8 cellular contexts compared by ENCODE assay signal in the genomic region with DNA sequence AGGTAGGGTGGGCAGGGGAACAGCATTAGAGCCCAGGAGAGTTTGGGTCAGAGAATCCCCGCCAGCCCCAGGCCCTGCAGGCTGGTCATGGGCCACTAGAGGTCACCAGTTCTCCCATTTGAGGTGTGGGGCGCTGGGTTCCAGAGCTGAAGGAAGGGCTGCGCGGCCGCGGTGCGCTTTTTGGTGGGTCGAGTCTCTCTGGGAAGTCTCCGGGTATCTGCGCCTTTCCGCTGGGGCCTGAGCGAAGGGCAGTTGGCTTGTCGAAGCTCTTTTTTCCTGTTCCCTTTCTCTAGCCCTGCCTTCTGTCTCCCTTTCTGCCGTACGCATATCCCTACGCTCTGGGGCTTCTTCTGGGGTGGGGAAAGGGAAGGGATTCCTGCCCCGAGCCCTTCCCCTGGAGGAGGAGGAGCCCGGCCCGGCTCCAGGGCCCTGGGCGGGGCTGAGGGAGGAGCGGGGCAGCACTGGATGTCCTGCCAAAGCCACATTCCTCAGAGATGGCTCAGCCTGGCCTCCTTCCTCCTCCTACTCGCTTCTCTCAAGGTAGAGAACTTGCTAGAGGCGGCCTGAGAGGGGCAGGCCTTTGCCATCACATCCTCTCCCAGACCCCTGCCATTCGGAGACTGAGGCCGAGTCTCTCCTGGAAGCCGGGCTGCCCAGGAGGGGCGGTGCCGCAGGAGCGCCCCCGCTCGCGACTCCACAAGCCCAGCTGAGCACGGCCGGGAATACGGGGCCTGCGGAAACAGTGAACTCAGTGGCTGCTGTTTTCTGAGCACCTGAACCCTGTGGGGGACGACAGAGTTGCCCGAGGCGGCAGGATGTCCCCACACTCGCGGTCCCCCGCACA. TPM values are rescaled to one million over a fixed set of nuclear protein-coding genes. Genes with fewer than 3 reads are reported as not detected.
DNase-seq lines count a peak whose midpoint lies in the region; ATAC-seq lines count a peak whose summit lies in the region.

No MANE protein-coding gene starts in this region.

- DNase-seq in GM03348 (ENCODE audit: low spot score) (peak; percentile 96), NCI-H510A (lab: John Stamatoyannopoulos, UW) (peak; percentile 89), cortex of kidney (lab: John Stamatoyannopoulos, UW) (peak; percentile 89), left lobe of liver (ENCODE audit: low spot score) (peak; percentile 96)
- DNase-seq in activated CD4-positive, alpha-beta T cell treated with anti-CD3 and anti-CD28 coated beads for 48 hours, result peak; percentile 93
- DNase-seq in stimulated activated CD4-positive, alpha-beta T cell treated with anti-CD3 and anti-CD28 coated beads, Interleukin-1b, Interleukin-23, amount 100 ng/mL, for 48 hours, result peak; percentile 87

- peak; percentile 28 for ATAC-seq in HG03039 (IDR thresholded peaks at IDR 0.05; ENCODE audit: unreplicated experiment)
- peak; percentile 81 for ATAC-seq in left lobe of liver
- no peak for ATAC-seq in GM21526 (IDR thresholded peaks at IDR 0.05; ENCODE audit: low FRiP score, unreplicated experiment)

RNA-seq across cellular contexts. Expression of gene ADAMTSL4, which starts 12.0 kb away (rescaled TPM):
- 38.5 TPM for total RNA-seq in left lobe of liver

RNA-seq across cellular contexts. Expression of gene MCL1, which starts 18.2 kb away (rescaled TPM):
- total RNA-seq in left lobe of liver, result 103 TPM

RNA-seq across cellular contexts. Expression of gene FALEC, which starts 45.7 kb away (rescaled TPM):
- total RNA-seq in left lobe of liver, result 0.35 TPM

RNA-seq across cellular contexts. Expression of gene ECM1, which starts 53.3 kb away (rescaled TPM):
- 15.3 TPM for total RNA-seq in left lobe of liver
